8 cellular contexts compared by ENCODE assay signal in genomic region chr10:35447693-35448407, GRCh38.
DNase-seq lines count a peak whose midpoint lies in the region; ATAC-seq and TF ChIP-seq lines count a peak whose summit lies in the region.

No MANE protein-coding gene starts in this region.

- H3K4me3 ChIP-seq in retinal pigment epithelial cell (ENCODE audit: low read length), result peak overlapping the region; percentile 2

- peaks cover 80% of the 10 kb centered on the region for H3K4me1 Mint-ChIP-seq in CD4-positive, alpha-beta T cell (ENCODE audit: low read depth)
- peaks cover 63% of the 10 kb centered on the region for H3K4me1 Mint-ChIP-seq in activated CD8-positive, alpha-beta T cell treated with anti-CD3 and anti-CD28 coated beads, Interleukin-2, amount 10 ng/mL, durations not matched to agents 7 days and 5 days (ENCODE audit: low read depth)

- POLR2A ChIA-PET in CD4-positive, alpha-beta T cell (lab: Charles Lee), result interaction anchor here (1.0 to 1.7 kb wide), 3 partner anchors 11 to 321 kb away, joined by 4 to 10 read pairs (median 7); partner anchors contain the start of gene CREM
- POLR2A ChIA-PET in activated CD8-positive, alpha-beta T cell treated with anti-CD3 and anti-CD28 coated beads, Interleukin-2, amount 10 ng/mL, durations not matched to agents 7 days and 5 days (lab: Charles Lee), result no interaction called here

- intact Hi-C loops in CD4-positive, alpha-beta T cell (cut with DNase I, micrococcal nuclease), result loop anchor here in 1 of 2 experiments (10.0 kb wide), 1 partner anchor 323 kb away; the partner anchor contains the start of gene CREM

- peaks cover 33% of the 10 kb centered on the region for H3K36me3 Mint-ChIP-seq in CD4-positive, alpha-beta T cell (ENCODE audit: low read depth)
- H3K36me3 Mint-ChIP-seq in activated CD8-positive, alpha-beta T cell treated with anti-CD3 and anti-CD28 coated beads, Interleukin-2, amount 10 ng/mL, durations not matched to agents 7 days and 5 days (ENCODE audit: low read depth), result peaks cover 28% of the 10 kb centered on the region

- peak; percentile 77 for ATAC-seq in CD4-positive, alpha-beta T cell (ENCODE audit: poor library complexity)
- peak; percentile 54 for ATAC-seq in activated CD8-positive, alpha-beta T cell treated with anti-CD3 and anti-CD28 coated beads, Interleukin-2, amount 10 ng/mL, durations not matched to agents 7 days and 5 days
- ATAC-seq in foreskin keratinocyte (peak; percentile 70), GM18868 (IDR thresholded peaks at IDR 0.05; ENCODE audit: unreplicated experiment) (no peak), GM18519 (IDR thresholded peaks at IDR 0.05; ENCODE audit: low FRiP score, unreplicated experiment) (no peak), HG03432 (IDR thresholded peaks at IDR 0.05; ENCODE audit: unreplicated experiment) (no peak)

- peaks cover 18% of the 10 kb centered on the region for H3K4me1 ChIP-seq in foreskin keratinocyte

- peak in 7 of 10 experiments; percentile 12 to 39 (median 18) for DNase-seq in CD4-positive, alpha-beta T cell
- DNase-seq in KBM-7 (peak; percentile 46), foreskin keratinocyte (peak; percentile 66 to 81), retinal pigment epithelial cell (ENCODE audit: low read depth) (peak; percentile 85)
- peak; percentile 33 for DNase-seq in activated CD8-positive, alpha-beta T cell treated with anti-CD3 and anti-CD28 coated beads, Interleukin-2, amount 10 ng/mL, durations not matched to agents 7 days and 5 days

- H3K9me3 ChIP-seq in CD4-positive, alpha-beta T cell (ENCODE audit: control insufficient read depth, low read length), result peaks cover 22% of the 10 kb centered on the region

- no peaks in the 10 kb centered on the region for H3K27me3 ChIP-seq in CD4-positive, alpha-beta T cell (ENCODE audit: control insufficient read depth, insufficient read depth, low read length)
- no peaks in the 10 kb centered on the region for H3K27me3 ChIP-seq in foreskin keratinocyte

- TF ChIP-seq CTCF in CD4-positive, alpha-beta T cell (IDR thresholded peaks at IDR 0.05), result no peak
- TF ChIP-seq CTCF in foreskin keratinocyte (conservative IDR thresholded peaks at IDR 0.05) (no peak), retinal pigment epithelial cell (conservative IDR thresholded peaks at IDR 0.05; ENCODE audit: low read depth, low read length) (no peak)

- peaks cover 14% of the 10 kb centered on the region for H3K9me3 Mint-ChIP-seq in CD4-positive, alpha-beta T cell
- H3K9me3 Mint-ChIP-seq in activated CD8-positive, alpha-beta T cell treated with anti-CD3 and anti-CD28 coated beads, Interleukin-2, amount 10 ng/mL, durations not matched to agents 7 days and 5 days (ENCODE audit: insufficient read depth), result peaks cover 15% of the 10 kb centered on the region

- CTCF ChIA-PET in CD4-positive, alpha-beta T cell (lab: Charles Lee), result interaction anchor here (1.0 kb wide), 1 partner anchor 14 kb away, joined by 3 read pairs; no protein-coding TSS in a partner anchor
- CTCF ChIA-PET in activated CD8-positive, alpha-beta T cell treated with anti-CD3 and anti-CD28 coated beads, Interleukin-2, amount 10 ng/mL, durations not matched to agents 7 days and 5 days (lab: Charles Lee), result no interaction called here

- H3K27ac ChIP-seq in CD4-positive, alpha-beta T cell (ENCODE audit: low read depth, low read length), result peak overlapping the region; percentile 64
- no peak overlapping the region for H3K27ac ChIP-seq in foreskin keratinocyte

- in situ Hi-C loops in KBM-7 (cut with MboI; ENCODE audit: low pct_unique_long_range_greater_than_20kb, low sequenced_read_pairs), result no loop called here

- H3K27me3 Mint-ChIP-seq in CD4-positive, alpha-beta T cell, result no peaks in the 10 kb centered on the region
- H3K27me3 Mint-ChIP-seq in activated CD8-positive, alpha-beta T cell treated with anti-CD3 and anti-CD28 coated beads, Interleukin-2, amount 10 ng/mL, durations not matched to agents 7 days and 5 days (ENCODE audit: low read depth), result no peaks in the 10 kb centered on the region

- peak overlapping the region; percentile 52 for H3K4me3 Mint-ChIP-seq in CD4-positive, alpha-beta T cell
- peak overlapping the region; percentile 34 for H3K4me3 Mint-ChIP-seq in activated CD8-positive, alpha-beta T cell treated with anti-CD3 and anti-CD28 coated beads, Interleukin-2, amount 10 ng/mL, durations not matched to agents 7 days and 5 days

- H3K27ac Mint-ChIP-seq in CD4-positive, alpha-beta T cell, result peak overlapping the region; percentile 93
- H3K27ac Mint-ChIP-seq in activated CD8-positive, alpha-beta T cell treated with anti-CD3 and anti-CD28 coated beads, Interleukin-2, amount 10 ng/mL, durations not matched to agents 7 days and 5 days, result peak overlapping the region; percentile 84

Comparison
In these comparisons a context has a peak if more than half of its experiments do, and no peak if none do; other contexts are left out.
1. ATAC-seq: peak in CD4-positive, alpha-beta T cell (single experiment), activated CD8-positive, alpha-beta T cell treated with anti-CD3 and anti-CD28 coated beads, Interleukin-2, amount 10 ng/mL, durations not matched to agents 7 days and 5 days (single experiment) and foreskin keratinocyte (single experiment); none in GM18868 (single experiment), GM18519 (single experiment) and HG03432 (single experiment).
2. DNase-seq: peak in every context shown above with its lines; median percentile 85 in retinal pigment epithelial cell; 74 in foreskin keratinocyte; 46 in KBM-7; 33 in activated CD8-positive, alpha-beta T cell treated with anti-CD3 and anti-CD28 coated beads, Interleukin-2, amount 10 ng/mL, durations not matched to agents 7 days and 5 days; 18 in CD4-positive, alpha-beta T cell.